ENCODE assay signal across 8 cellular contexts in the genomic region with DNA sequence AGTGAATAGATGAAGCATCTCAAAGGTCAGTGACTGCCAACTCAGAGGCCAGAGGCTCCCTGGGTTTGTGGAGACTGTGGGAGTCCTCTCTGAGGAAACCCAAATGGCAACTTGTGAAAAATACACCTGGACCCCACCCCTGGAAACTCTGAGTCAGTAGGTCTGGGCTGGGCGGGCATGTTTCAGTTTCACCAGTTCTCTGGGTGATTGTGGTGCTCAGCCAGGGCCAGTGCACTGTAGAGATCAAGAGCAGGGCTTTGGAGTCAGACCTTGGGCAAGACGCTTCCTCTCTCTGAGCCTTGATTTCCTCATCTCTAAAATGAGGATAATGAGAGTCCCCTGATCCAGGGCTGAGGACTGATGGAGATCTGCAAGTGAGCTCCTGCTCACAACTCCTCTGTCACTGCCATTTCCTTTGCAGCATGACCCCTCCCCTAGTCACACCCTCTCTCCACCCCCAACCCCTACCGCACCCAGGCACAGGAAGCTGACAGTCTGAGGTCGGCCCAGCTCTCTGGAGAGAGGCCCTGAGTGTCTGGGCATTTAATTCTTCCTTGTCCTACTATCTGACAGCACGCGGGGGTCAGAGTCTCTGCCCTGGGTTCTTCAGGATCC.
DNase-seq lines count a peak whose midpoint lies in the region; ATAC-seq lines count a peak whose summit lies in the region.

No MANE protein-coding gene starts in this region.

- DNase-seq in NCI-H146 (lab: John Stamatoyannopoulos, UW) (peak; percentile 11), NCI-H146 treated with DMSO at 0.1 percent for 48 hours (lab: John Stamatoyannopoulos, UW; ENCODE audit: unreplicated experiment) (no peak), SIG-M5 treated with dmso at 0.1 percent for 504 hours (lab: John Stamatoyannopoulos, UW; ENCODE audit: unreplicated experiment) (peak; percentile 78), kidney tubule cell (ENCODE audit: low spot score) (peak; percentile 39), NCI-H1105 treated with DMSO at 0.1 percent for 48 hours (lab: John Stamatoyannopoulos, UW) (no peak)
- peak; percentile 82 for DNase-seq in activated gamma-delta T cell treated with anti-CD3 and anti-CD28 coated beads, Interleukin-2, amount 50 U/mL, for 16 hours (ENCODE audit: low read depth)
- DNase-seq in stimulated activated CD4-positive, alpha-beta T cell treated with anti-CD3 and anti-CD28 coated beads, TNF-alpha, amount 100 ng/mL, for 48 hours (ENCODE audit: low read depth in 3 of 3) = peak; percentile 79 to 87 (median 83)

- peak; percentile 64 for ATAC-seq in HG03103 (IDR thresholded peaks at IDR 0.05; ENCODE audit: low read depth, unreplicated experiment)

Comparison
In these comparisons a context has a peak if more than half of its experiments do, and no peak if none do; other contexts are left out.
1. DNase-seq: peak in NCI-H146 (single experiment), SIG-M5 treated with dmso at 0.1 percent for 504 hours (single experiment), activated gamma-delta T cell treated with anti-CD3 and anti-CD28 coated beads, Interleukin-2, amount 50 U/mL, for 16 hours (single experiment), kidney tubule cell (single experiment) and stimulated activated CD4-positive, alpha-beta T cell treated with anti-CD3 and anti-CD28 coated beads, TNF-alpha, amount 100 ng/mL, for 48 hours (3 of 3); none in NCI-H146 treated with DMSO at 0.1 percent for 48 hours (single experiment) and NCI-H1105 treated with DMSO at 0.1 percent for 48 hours (single experiment).